In genomic region chr10:17007381-17007780, GRCh38 we compare ENCODE assay signal across 14 cellular contexts.
A peak's percentile ranks its signal among the peaks of the same experiment; 100 is the strongest.
DNase-seq lines count a peak whose midpoint lies in the region; TF ChIP-seq lines count a peak whose summit lies in the region.
"Had no signal": no experiment of that assay in that cellular context is flagged by ENCODE, and none has a peak within 500 bp of the region (broad histone marks: within the 10 kb centered on the region; RNA-seq: fewer than 3 reads in every experiment).

No MANE protein-coding gene starts in this region.

- TF ChIP-seq CTCF in Peyer's patch (IDR thresholded peaks at IDR 0.05) = no peak
- no peak for TF ChIP-seq CTCF in tibial artery (IDR thresholded peaks at IDR 0.05)
- no peak for TF ChIP-seq CTCF in lower leg skin (IDR thresholded peaks at IDR 0.05)

- no peaks in the 10 kb centered on the region for H3K27me3 ChIP-seq in Peyer's patch
- no peaks in the 10 kb centered on the region for H3K27me3 ChIP-seq in duodenal mucosa (ENCODE audit: control insufficient read depth in 1 of 2, insufficient read depth in 2 of 2, low read length in 2 of 2)
- no peaks in the 10 kb centered on the region for H3K27me3 ChIP-seq in muscle layer of duodenum (ENCODE audit: low read depth, low read length)
- no peaks in the 10 kb centered on the region for H3K27me3 ChIP-seq in tibial artery
- H3K27me3 ChIP-seq: BLaER1 treated with 17β-estradiol and CSF1 and Interleukin-3, amounts not matched to agents 10 nM and 100 nM had no signal

- TF ChIP-seq POLR2A in Peyer's patch (IDR thresholded peaks at IDR 0.05) = no peak
- TF ChIP-seq POLR2A in lower leg skin (IDR thresholded peaks at IDR 0.05) = no peak

- H3K4me3 ChIP-seq in Peyer's patch (no peak overlapping the region), duodenal mucosa (ENCODE audit: low read depth in 1 of 2, low read length in 2 of 2) (no peak overlapping the region), muscle layer of duodenum (ENCODE audit: low read depth in 1 of 2, low read length in 2 of 2) (no peak overlapping the region), tibial artery (no peak overlapping the region), lower leg skin (ENCODE audit: low read depth, poor library complexity, severe bottlenecking) (no peak overlapping the region)
- H3K4me3 ChIP-seq: BLaER1 treated with 17β-estradiol and CSF1 and Interleukin-3, amounts not matched to agents 10 nM and 100 nM had no signal

- DNase-seq in Peyer's patch = no peak
- DNase-seq in tibial artery = no peak
- no peak for DNase-seq in lower leg skin (ENCODE audit: low spot score in 2 of 2)
- DNase-seq in HK-2 (ENCODE audit: unreplicated experiment) = no peak
- no peak for DNase-seq in effector CD4-positive, alpha-beta T cell
- DNase-seq: activated B cell treated with CpG ODN at 0.5 μM for 24 hours; activated CD8-positive, alpha-beta memory T cell treated with anti-CD3 and anti-CD28 coated beads, Interleukin-2, amount 10 ng/mL, durations not matched to agents 7 days and 5 days; HFFc6; KBM-7; left colon; NCI-H1417 treated with DMSO at 0.1 percent for 48 hours had no signal

- peaks cover 0 to 7% (median 0%) of the 10 kb centered on the region in 4 donors for H3K4me1 ChIP-seq in Peyer's patch
- peaks cover 13 to 19% of the 10 kb centered on the region in 2 donors for H3K4me1 ChIP-seq in duodenal mucosa (ENCODE audit: control insufficient read depth in 1 of 2, insufficient read depth in 2 of 2, low read length in 2 of 2)
- peaks cover 10 to 24% of the 10 kb centered on the region in 2 donors for H3K4me1 ChIP-seq in muscle layer of duodenum (ENCODE audit: control insufficient read depth in 1 of 2, insufficient read depth in 2 of 2, low read length in 2 of 2)
- H3K4me1 ChIP-seq in tibial artery = peaks cover 0 to 60% (median 35%) of the 10 kb centered on the region in 4 donors

- WGBS in lower leg skin, 2 donors = 62 to 65% methylated on average over 9 of the region's 9 CpGs

- H3K27ac ChIP-seq in Peyer's patch (peak overlapping the region; percentile 49 to 77 (median 63)), duodenal mucosa (ENCODE audit: low read depth, low read length) (peak overlapping the region; percentile 5), muscle layer of duodenum (ENCODE audit: low read length) (peak overlapping the region; percentile 68), tibial artery (peak overlapping the region; percentile 57 to 64)
- H3K27ac ChIP-seq: BLaER1 treated with 17β-estradiol and CSF1 and Interleukin-3, amounts not matched to agents 10 nM and 100 nM had no signal

- intact Hi-C loops in tibial artery (cut with DNase I; ENCODE audit: low total_unique reads) = loop anchor here (10.0 kb wide), 3 partner anchors 67 to 217 kb away; partner anchors contain the start of gene VIM
- intact Hi-C loops in lower leg skin (cut with DNase I; ENCODE audit: low total_unique reads) = loop anchor here (2.0 kb wide), 1 partner anchor 27 kb away; no protein-coding TSS in a partner anchor

- no peak overlapping the region for H3K9ac ChIP-seq in duodenal mucosa (ENCODE audit: low read depth in 1 of 2, low read length in 2 of 2)
- H3K9ac ChIP-seq: BLaER1 treated with 17β-estradiol and CSF1 and Interleukin-3, amounts not matched to agents 10 nM and 100 nM had no signal

- H3K36me3 ChIP-seq in Peyer's patch (no peaks in the 10 kb centered on the region), duodenal mucosa (ENCODE audit: control insufficient read depth in 1 of 2, insufficient read depth in 2 of 2, low read length in 2 of 2) (no peaks in the 10 kb centered on the region), muscle layer of duodenum (ENCODE audit: control insufficient read depth in 1 of 2, insufficient read depth in 2 of 2, low read length in 2 of 2) (peaks cover 0 to 8% of the 10 kb centered on the region in 2 donors), tibial artery (no peaks in the 10 kb centered on the region)
- H3K36me3 ChIP-seq: BLaER1 treated with 17β-estradiol and CSF1 and Interleukin-3, amounts not matched to agents 10 nM and 100 nM had no signal

- H3K9me3 ChIP-seq in Peyer's patch (no peaks in the 10 kb centered on the region), duodenal mucosa (ENCODE audit: control insufficient read depth in 1 of 2, low read length in 2 of 2) (no peaks in the 10 kb centered on the region), muscle layer of duodenum (ENCODE audit: control insufficient read depth in 1 of 2, low read length in 2 of 2) (no peaks in the 10 kb centered on the region), tibial artery (no peaks in the 10 kb centered on the region)

Comparison
In these comparisons a context has a peak if more than half of its experiments do, and no peak if none do; other contexts are left out.
1. H3K27ac ChIP-seq: peak in every context shown above with its lines; median percentile 68 in muscle layer of duodenum; 63 in Peyer's patch; 60 in tibial artery; 5 in duodenal mucosa.